In the genomic region with DNA sequence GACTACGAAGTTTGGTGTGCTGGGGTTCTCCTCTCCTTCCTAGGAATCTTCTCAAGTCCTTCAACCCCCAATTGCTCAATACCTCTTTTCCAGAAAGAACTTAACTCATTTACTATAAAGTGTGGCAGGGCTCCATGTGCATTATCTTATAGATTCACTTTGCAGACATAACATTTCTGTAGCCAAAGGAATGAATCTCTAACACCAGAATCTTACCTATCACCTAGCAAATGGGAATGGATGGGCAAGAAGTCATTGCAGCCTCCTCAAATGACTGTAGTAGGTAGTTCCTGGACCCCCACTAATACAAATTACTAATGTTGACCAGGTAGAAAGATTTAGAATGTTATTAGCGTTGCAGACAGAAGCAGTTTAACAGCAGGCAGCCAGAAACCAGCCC, we compare ENCODE assay signal across 7 cellular contexts. TPM values are rescaled to one million over a fixed set of nuclear protein-coding genes. Genes with fewer than 3 reads are reported as not detected.
"Had no signal": no experiment of that assay in that cellular context is flagged by ENCODE, and none has a peak within 500 bp of the region (broad histone marks: within the 10 kb centered on the region; RNA-seq: fewer than 3 reads in every experiment).

No MANE protein-coding gene starts in this region.

- FAIRE-seq: HepG2, HTR-8/SVneo had no signal

- H3K27ac ChIP-seq: HL-60, KMS-11 had no signal

- ATAC-seq: HepG2 had no signal

- H3K4me2 ChIP-seq: KMS-11 had no signal

- H3K9ac ChIP-seq: KMS-11 had no signal

- DNase-seq: IMR-90, KBM-7, KG1 had no signal

RNA-seq across cellular contexts. Expression of a gene that starts 5.7 kb away (rescaled TPM):
- total RNA-seq: HepG2 had no signal
- polyA plus RNA-seq: HepG2 had no signal
